Comparison of ENCODE assay signal across 8 cellular contexts in genomic region chr2:15159751-15160177, GRCh38.
DNase-seq lines count a peak whose midpoint lies in the region; ATAC-seq and TF ChIP-seq lines count a peak whose summit lies in the region.

No MANE protein-coding gene starts in this region.

- ATAC-seq in HG03135 (IDR thresholded peaks at IDR 0.05; ENCODE audit: unreplicated experiment) (no peak), HG02870 (IDR thresholded peaks at IDR 0.05; ENCODE audit: unreplicated experiment) (no peak)

- no peaks in the 10 kb centered on the region for H4K20me1 ChIP-seq in H9 (ENCODE audit: control insufficient read depth, insufficient read depth, insufficient read length)

- no peaks in the 10 kb centered on the region for H3K79me2 ChIP-seq in H9 (ENCODE audit: insufficient read depth, low read length)

- WGBS in H9 (ENCODE audit: extremely low coverage, insufficient read length, low lambda C conversion rate), result no CpG with 5 or more reads among the region's 3 CpGs

- H3K18ac ChIP-seq in H9 (ENCODE audit: insufficient read length, low read depth, low read length), result no peak overlapping the region

- CTCF ChIA-PET in Calu3 (lab: Charles Lee), result no interaction called here

- no peak overlapping the region for H2AFZ ChIP-seq in H9 (ENCODE audit: low read length)

- no peak overlapping the region for H2AK5ac ChIP-seq in H9 (ENCODE audit: insufficient read length, low read length)

- H3K36me3 Mint-ChIP-seq in Calu3 (ENCODE audit: insufficient read depth, unreplicated experiment) (no peaks in the 10 kb centered on the region), H9 (ENCODE audit: insufficient read depth in 1 of 3, low read depth in 3 of 3) (no peaks in the 10 kb centered on the region; a peak in 2 of 7 replicates), chondrocyte (ENCODE audit: low read depth) (no peaks in the 10 kb centered on the region)

- no peak overlapping the region for H3T11ph ChIP-seq in H9 (ENCODE audit: low read length)

- no peak overlapping the region for H3K14ac ChIP-seq in H9 (ENCODE audit: insufficient read depth, low read length)

- H3K56ac ChIP-seq in H9 (ENCODE audit: insufficient read length, low read depth, low read length), result no peak overlapping the region

- H3K27ac ChIP-seq in H9 (ENCODE audit: insufficient read length, low read depth, low read length), result no peak overlapping the region

- no peak overlapping the region for H3K4ac ChIP-seq in H9 (ENCODE audit: low read depth, low read length)

- no peaks in the 10 kb centered on the region for H3K27me3 ChIP-seq in H9 (ENCODE audit: insufficient read depth, low read length)

- no peak overlapping the region for H4K5ac ChIP-seq in H9 (ENCODE audit: insufficient read length, low read depth, low read length)

- H3K4me3 Mint-ChIP-seq in Calu3 (ENCODE audit: low read depth, unreplicated experiment), result no peak overlapping the region
- H3K4me3 Mint-ChIP-seq in H9, result no peak overlapping the region
- no peak overlapping the region for H3K4me3 Mint-ChIP-seq in chondrocyte (ENCODE audit: unreplicated experiment)

- H4K91ac ChIP-seq in H9 (ENCODE audit: insufficient read length, low read depth, low read length), result no peak overlapping the region

- H3K27me3 Mint-ChIP-seq in Calu3 (ENCODE audit: unreplicated experiment) (no peaks in the 10 kb centered on the region), H9 (ENCODE audit: low read depth) (peaks cover 6% of the 10 kb centered on the region), chondrocyte (ENCODE audit: low read depth) (no peaks in the 10 kb centered on the region)

- no peaks in the 10 kb centered on the region for H3K79me1 ChIP-seq in H9 (ENCODE audit: insufficient read depth, low read depth, low read length, poor library complexity, severe bottlenecking)

- no peaks in the 10 kb centered on the region for H3K9me3 Mint-ChIP-seq in Calu3 (ENCODE audit: low read depth, unreplicated experiment)
- no peaks in the 10 kb centered on the region; a peak in 1 of 5 replicates for H3K9me3 Mint-ChIP-seq in H9
- H3K9me3 Mint-ChIP-seq in chondrocyte (ENCODE audit: low read depth), result no peaks in the 10 kb centered on the region

- H2BK120ac ChIP-seq in H9 (ENCODE audit: low read depth, low read length, poor library complexity, severe bottlenecking), result no peak overlapping the region

- DNase-seq in Calu3 (peak; percentile 20), H9 (no peak), NCI-H748 (lab: John Stamatoyannopoulos, UW; ENCODE audit: unreplicated experiment) (peak; percentile 67), chondrocyte (ENCODE audit: low spot score) (no peak), myocyte (ENCODE audit: low read depth) (peak; percentile 40), epidermal melanocyte (ENCODE audit: insufficient read length, low spot score) (no peak)

- no peak overlapping the region for H2BK20ac ChIP-seq in H9 (ENCODE audit: low read depth, low read length, poor library complexity, severe bottlenecking)

- no TSS peak for BruUV-seq in Calu3 (replicated peaks; lab: Mats Ljungman, UMichigan)

- no peak overlapping the region for H2BK5ac ChIP-seq in H9 (ENCODE audit: insufficient read length, low read length)

- H2BK12ac ChIP-seq in H9 (ENCODE audit: insufficient read length, low read depth, low read length), result no peak overlapping the region

- H3K23ac ChIP-seq in H9 (ENCODE audit: insufficient read length, low read depth, low read length), result no peak overlapping the region

- H3K9ac ChIP-seq in H9 (ENCODE audit: extremely low read depth, insufficient read length, low read length), result no peak overlapping the region

- H3K9me3 ChIP-seq in H9 (ENCODE audit: control insufficient read depth, low read depth, low read length), result no peaks in the 10 kb centered on the region

- H3K4me2 ChIP-seq in H9 (ENCODE audit: insufficient read depth, insufficient read length, low read length), result no peak overlapping the region

- no peak overlapping the region for H2BK15ac ChIP-seq in H9 (ENCODE audit: low read depth, low read length)

- TF ChIP-seq CTCF in Calu3 (IDR thresholded peaks at IDR 0.05; ENCODE audit: unreplicated experiment), result no peak
- peak; percentile 72 for TF ChIP-seq CTCF in H9 (conservative IDR thresholded peaks at IDR 0.05)
- peak; percentile 79 for TF ChIP-seq CTCF in chondrocyte (IDR thresholded peaks at IDR 0.05)

- no peak overlapping the region for H4K8ac ChIP-seq in H9 (replicated peaks; ENCODE audit: insufficient read length, low read depth, low read length)

- no peak overlapping the region for H3K27ac Mint-ChIP-seq in Calu3 (ENCODE audit: unreplicated experiment)
- H3K27ac Mint-ChIP-seq in H9, result peak overlapping the region in 2 of 3 experiments; percentile 28 to 51; a peak in 2 of 7 replicates
- H3K27ac Mint-ChIP-seq in chondrocyte (ENCODE audit: unreplicated experiment), result no peak overlapping the region

- H3K4me1 Mint-ChIP-seq in Calu3 (ENCODE audit: low read depth, unreplicated experiment) (peaks cover 15% of the 10 kb centered on the region), H9 (peaks cover 52 to 56% of the 10 kb centered on the region in 2 experiments), chondrocyte (ENCODE audit: low read depth) (no peaks in the 10 kb centered on the region)

- H3K23me2 ChIP-seq in H9 (ENCODE audit: insufficient read length, low read depth, low read length, poor library complexity, severe bottlenecking), result no peaks in the 10 kb centered on the region

- intact Hi-C loops in Calu3 (cut with micrococcal nuclease; ENCODE audit: unreplicated experiment), result no loop called here

- H3K4me1 ChIP-seq in H9 (ENCODE audit: insufficient read depth, low read length), result peaks cover 3% of the 10 kb centered on the region; the same call in 1 of the 2 replicates

Comparison
In these comparisons a context has a peak if more than half of its experiments do, and no peak if none do; other contexts are left out.
1. DNase-seq: peak in Calu3 (single experiment), NCI-H748 (single experiment) and myocyte (single experiment); none in H9 (single experiment), chondrocyte (single experiment) and epidermal melanocyte (single experiment).
2. H3K27ac Mint-ChIP-seq: peak in H9 (2 of 3); none in Calu3 (single experiment) and chondrocyte (single experiment).